ENCODE assay signal across 29 cellular contexts in the genomic region with DNA sequence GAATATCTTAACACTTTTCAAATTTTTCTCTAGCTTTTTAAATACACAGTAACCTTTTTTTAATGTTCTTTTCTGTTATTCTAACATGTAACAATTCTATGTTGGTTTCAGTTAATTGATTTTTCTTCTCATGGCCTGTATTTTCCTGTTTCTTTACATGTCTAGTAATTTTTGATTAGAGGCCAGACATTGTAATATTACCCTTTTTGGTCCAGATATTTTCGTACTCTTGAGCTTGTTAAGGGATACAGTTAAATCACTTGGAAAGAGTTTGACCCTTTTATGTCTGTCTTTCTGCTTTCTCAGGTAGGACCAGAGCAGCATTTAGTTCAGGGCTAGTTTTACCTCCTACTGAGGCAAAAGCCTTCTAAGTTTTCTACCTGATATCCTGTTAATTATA. TPM values are rescaled to one million over a fixed set of nuclear protein-coding genes. Genes with fewer than 3 reads are reported as not detected.
"Had no signal": no experiment of that assay in that cellular context is flagged by ENCODE, and none has a peak within 500 bp of the region (broad histone marks: within the 10 kb centered on the region; RNA-seq: fewer than 3 reads in every experiment).

No MANE protein-coding gene starts in this region.

- H3K27me3 Mint-ChIP-seq: dendritic cell treated with granulocyte-macrophage colony-stimulating factor and Interleukin-4, amounts not matched to agents 40 ng/mL and 50 ng/mL, for 4 days; effector memory CD8-positive, alpha-beta T cell; naive B cell had no signal

- H3K4me3 ChIP-seq: colonic mucosa, esophagus squamous epithelium, gastrocnemius medialis, heart right ventricle, left lung, lower lobe of right lung, mucosa of descending colon had no signal

- H3K4me1 Mint-ChIP-seq: mesothelial cell of epicardium, naive B cell had no signal

- DNase-seq: colonic mucosa; cortex of kidney; effector CD8-positive, alpha-beta T cell; effector memory CD8-positive, alpha-beta T cell; endodermal cell; erythroblast; esophagus squamous epithelium; foreskin fibroblast; foreskin melanocyte; gastrocnemius medialis; glutamatergic neuron; head of caudate nucleus; heart right ventricle; hippocampal formation; left cardiac atrium; left lung; left ventricle myocardium superior; lower lobe of right lung; mesenchymal stem cell; mucosa of descending colon; naive B cell had no signal

- H3K9me3 ChIP-seq: colonic mucosa had no signal

- H3K4me1 ChIP-seq: colonic mucosa, esophagus squamous epithelium, heart right ventricle, left lung, lower lobe of right lung had no signal

- H3K27ac Mint-ChIP-seq: dendritic cell treated with granulocyte-macrophage colony-stimulating factor and Interleukin-4, amounts not matched to agents 40 ng/mL and 50 ng/mL, for 4 days; effector memory CD8-positive, alpha-beta T cell; endodermal cell; mesothelial cell of epicardium; naive B cell had no signal

- H3K4me3 Mint-ChIP-seq: dendritic cell treated with granulocyte-macrophage colony-stimulating factor and Interleukin-4, amounts not matched to agents 40 ng/mL and 50 ng/mL, for 4 days; effector memory CD8-positive, alpha-beta T cell; endodermal cell; mesothelial cell of epicardium; naive B cell had no signal

- ATAC-seq: effector memory CD8-positive, alpha-beta T cell; esophagus mucosa; gastrocnemius medialis; heart right ventricle; left cardiac atrium; left lung; left ventricle myocardium superior; lower lobe of right lung; mucosa of descending colon had no signal

- FAIRE-seq: endometrium, islet of Langerhans, keratinocyte had no signal

- H3K27ac ChIP-seq: colonic mucosa, epithelial cell of prostate, esophagus squamous epithelium, gastrocnemius medialis, heart right ventricle, left lung, lower lobe of right lung had no signal

RNA-seq across cellular contexts. Expression of gene BICC1, which starts 45.0 kb away (rescaled TPM):
- total RNA-seq: dermis microvascular lymphatic vessel endothelial cell had no signal
